Comparison of ENCODE assay signal across 14 cellular contexts in the genomic region with DNA sequence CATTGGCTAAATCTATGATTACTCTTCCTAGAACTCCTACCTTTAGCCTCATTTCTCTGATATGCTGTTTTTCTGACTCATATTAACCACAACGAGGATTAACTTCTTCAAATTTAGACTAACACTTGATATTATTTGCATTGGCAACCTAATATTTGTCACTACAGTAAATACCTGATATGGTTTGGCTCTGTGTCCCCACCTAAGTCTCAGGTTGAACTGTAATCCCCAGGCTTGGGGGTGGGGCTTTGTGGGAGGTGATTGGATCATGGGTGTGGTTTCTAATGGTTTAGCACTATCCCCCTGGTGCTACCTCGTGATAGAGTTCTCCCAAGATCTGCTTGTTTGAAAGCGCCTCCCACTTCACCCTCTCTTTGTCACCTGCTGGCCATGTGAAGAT.
"Had no signal": no experiment of that assay in that cellular context is flagged by ENCODE, and none has a peak within 500 bp of the region (broad histone marks: within the 10 kb centered on the region; RNA-seq: fewer than 3 reads in every experiment).

No MANE protein-coding gene starts in this region.

- H3K9me3 Mint-ChIP-seq: mesothelial cell of epicardium, neural crest cell had no signal

- H3K27ac Mint-ChIP-seq: mesothelial cell of epicardium, natural killer cell had no signal

- H3K27me3 ChIP-seq: hepatocyte had no signal

- H3K4me3 Mint-ChIP-seq: mesothelial cell of epicardium, natural killer cell, neural crest cell had no signal

- FAIRE-seq: colon, small intestine, urothelium cell line had no signal

- H3K4me2 ChIP-seq: hepatocyte had no signal

- H3K79me2 ChIP-seq: hepatocyte had no signal

- DNase-seq: dermis blood vessel endothelial cell; foreskin melanocyte; head of caudate nucleus; left colon; natural killer cell; posterior cingulate gyrus; small intestine; stimulated activated CD4-positive, alpha-beta T cell treated with anti-CD3 and anti-CD28 coated beads, Interleukin-12 subunit alpha, Interleukin-12 subunit beta, amount 100 ng/mL, for 4 hours; stimulated activated naive CD4-positive, alpha-beta T cell had no signal

- H3K36me3 Mint-ChIP-seq: natural killer cell had no signal

- H3K4me3 ChIP-seq: hepatocyte had no signal

- H3K27ac ChIP-seq: hepatocyte had no signal

- H2AFZ ChIP-seq: hepatocyte had no signal

- H3K4me1 Mint-ChIP-seq: natural killer cell, neural crest cell had no signal

- ATAC-seq: left colon, natural killer cell had no signal
